Comparison of ENCODE assay signal across 21 cellular contexts in the genomic region with DNA sequence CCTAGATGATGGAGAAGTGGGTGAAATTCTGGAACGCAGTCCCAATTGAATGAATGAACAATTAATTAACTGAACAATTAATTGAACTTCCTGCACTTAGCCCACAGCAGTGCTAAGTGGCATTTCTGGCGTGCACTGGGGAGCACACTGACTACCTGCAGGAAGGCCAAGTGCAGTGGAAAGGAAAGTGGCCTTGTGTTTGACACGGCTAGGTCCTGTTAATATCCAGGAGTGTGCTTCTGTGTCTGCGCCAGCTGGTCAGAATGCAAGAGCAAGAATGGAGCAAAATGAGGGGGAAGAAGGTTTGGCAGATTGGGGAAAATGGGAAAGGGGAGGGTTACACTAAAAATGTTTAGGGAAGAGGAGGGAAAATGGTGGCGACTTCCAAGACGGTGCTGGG.
DNase-seq lines count a peak whose midpoint lies in the region; ATAC-seq and TF ChIP-seq lines count a peak whose summit lies in the region.
"Had no signal": no experiment of that assay in that cellular context is flagged by ENCODE, and none has a peak within 500 bp of the region (broad histone marks: within the 10 kb centered on the region; RNA-seq: fewer than 3 reads in every experiment).

No MANE protein-coding gene starts in this region.

- H3K9me3 ChIP-seq in SJSA1 (replicated peaks): no peaks in the 10 kb centered on the region
- no peaks in the 10 kb centered on the region for H3K9me3 ChIP-seq in thyroid gland
- H3K9me3 ChIP-seq: MG63 had no signal

- H3K27ac ChIP-seq in SJSA1: peak overlapping the region; percentile 60
- peak overlapping the region; percentile 66 to 96 (median 87) for H3K27ac ChIP-seq in thyroid gland

- DNase-seq in SJSA1 (ENCODE audit: low read depth in 1 of 2, low spot score in 2 of 2): no peak
- DNase-seq in left colon: no peak
- peak; percentile 52 to 62 for DNase-seq in thyroid gland
- no peak for DNase-seq in UCSD-AML1 (lab: John Stamatoyannopoulos, UW; ENCODE audit: unreplicated experiment)
- DNase-seq in activated CD4-positive, alpha-beta T cell treated with anti-CD3 and anti-CD28 coated beads, Interleukin-2, amount 50 U/mL, for 1 hour: no peak
- DNase-seq: ACHN, AML-193, COR-L47, DMS153, EL, H9, IMR-90, Karpas-422, MG63, NCI-H1092, NCI-H345, NCI-H526, SHP77 treated with DMSO at 0.1 percent for 48 hours had no signal

- no peaks in the 10 kb centered on the region for H3K36me3 ChIP-seq in SJSA1
- no peaks in the 10 kb centered on the region for H3K36me3 ChIP-seq in thyroid gland
- H3K36me3 ChIP-seq: MG63 had no signal

- peaks cover 2% of the 10 kb centered on the region for H3K9me3 Mint-ChIP-seq in nephron
- H3K9me3 Mint-ChIP-seq: CD14-positive monocyte, H9 had no signal

- 43 to 51% methylated on average over 6 of the region's 6 CpGs for whole genome bisulfite sequencing in thyroid gland, 2 donors

- intact Hi-C loops in left colon (cut with DNase I, micrococcal nuclease): no loop called here
- intact Hi-C loops in thyroid gland (cut with DNase I): no loop called here

- peak in 1 of 2 donors; percentile 10 for TF ChIP-seq POLR2A in thyroid gland (IDR thresholded peaks at IDR 0.05)

- peaks cover 37% of the 10 kb centered on the region for H3K4me1 Mint-ChIP-seq in nephron
- H3K4me1 Mint-ChIP-seq: CD14-positive monocyte had no signal

- H3K4me3 Mint-ChIP-seq in nephron: no peak overlapping the region
- H3K4me3 Mint-ChIP-seq: CD14-positive monocyte, H9 had no signal

- TF ChIP-seq CTCF in nephron (IDR thresholded peaks at IDR 0.05; ENCODE audit: unreplicated experiment in 3 of 3): no peak
- no peak for TF ChIP-seq CTCF in thyroid gland (IDR thresholded peaks at IDR 0.05)

- peaks cover 11% of the 10 kb centered on the region for H3K27me3 Mint-ChIP-seq in nephron (ENCODE audit: low read depth)

- H3K4me3 ChIP-seq in SJSA1: no peak overlapping the region
- H3K4me3 ChIP-seq in thyroid gland (replicated peaks in 1 of 3): no peak overlapping the region
- H3K4me3 ChIP-seq: MG63 had no signal

- H3K27me3 ChIP-seq in SJSA1 (replicated peaks) (no peaks in the 10 kb centered on the region), thyroid gland (no peaks in the 10 kb centered on the region)
- H3K27me3 ChIP-seq: MG63 had no signal

- ATAC-seq in left colon (peak; percentile 23), HG02763 (IDR thresholded peaks at IDR 0.05; ENCODE audit: unreplicated experiment) (no peak)

- peaks cover 23% of the 10 kb centered on the region for H3K36me3 Mint-ChIP-seq in nephron (ENCODE audit: low read depth)
- H3K36me3 Mint-ChIP-seq: CD14-positive monocyte had no signal

- H3K4me1 ChIP-seq in SJSA1 (replicated peaks) (peaks cover 49% of the 10 kb centered on the region), thyroid gland (peaks cover 29 to 31% of the 10 kb centered on the region in 2 donors)

- H3K27ac Mint-ChIP-seq in nephron: peak overlapping the region; percentile 58 to 92 (median 61)
- H3K27ac Mint-ChIP-seq: CD14-positive monocyte, H9 had no signal

Comparison
In these comparisons a context has a peak if more than half of its experiments do, and no peak if none do; other contexts are left out.
1. DNase-seq: peak in thyroid gland (2 of 2); none in SJSA1 (0 of 2), left colon (0 of 2), UCSD-AML1 (single experiment) and activated CD4-positive, alpha-beta T cell treated with anti-CD3 and anti-CD28 coated beads, Interleukin-2, amount 50 U/mL, for 1 hour (single experiment).